12 cellular contexts compared by ENCODE assay signal in the genomic region with DNA sequence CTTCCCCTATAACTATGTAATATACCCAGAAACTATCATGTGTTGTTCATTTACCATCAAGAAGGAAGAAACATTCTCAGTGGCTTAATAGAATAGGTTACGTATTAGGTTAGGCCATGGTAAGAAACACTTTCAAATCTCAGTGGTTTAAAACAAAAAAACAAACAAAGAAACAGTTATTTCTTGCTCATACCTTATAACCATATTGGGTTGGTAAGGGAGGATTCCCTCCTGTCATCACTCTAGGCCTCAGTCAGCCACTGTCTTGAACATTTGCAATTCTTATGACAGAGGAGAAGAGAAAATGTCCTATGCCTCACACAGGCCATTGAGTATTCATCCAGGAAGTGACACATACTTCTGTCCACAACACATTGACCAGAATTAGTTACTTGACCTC.
DNase-seq lines count a peak whose midpoint lies in the region; ATAC-seq and TF ChIP-seq lines count a peak whose summit lies in the region.
"Had no signal": no experiment of that assay in that cellular context is flagged by ENCODE, and none has a peak within 500 bp of the region (broad histone marks: within the 10 kb centered on the region; RNA-seq: fewer than 3 reads in every experiment).

No MANE protein-coding gene starts in this region.

- no peaks in the 10 kb centered on the region for H3K27me3 ChIP-seq in smooth muscle cell (ENCODE audit: low read depth)
- H3K27me3 ChIP-seq in vagina, result no peaks in the 10 kb centered on the region
- H3K27me3 ChIP-seq: pancreas had no signal

- no peaks in the 10 kb centered on the region for H3F3A ChIP-seq in smooth muscle cell (ENCODE audit: low read depth)

- no peaks in the 10 kb centered on the region for H4K20me1 ChIP-seq in smooth muscle cell (ENCODE audit: low read depth)

- H3K4me3 ChIP-seq in epithelial cell of proximal tubule (ENCODE audit: low read depth, low read length) (no peak overlapping the region), smooth muscle cell (no peak overlapping the region), vagina (no peak overlapping the region)
- H3K4me3 ChIP-seq: pancreas had no signal

- no peaks in the 10 kb centered on the region for H3K36me3 ChIP-seq in smooth muscle cell (ENCODE audit: low read depth)
- H3K36me3 ChIP-seq in vagina, result no peaks in the 10 kb centered on the region
- H3K36me3 ChIP-seq: pancreas had no signal

- H3K9me3 ChIP-seq in smooth muscle cell (replicated peaks; ENCODE audit: low read depth), result no peaks in the 10 kb centered on the region
- H3K9me3 ChIP-seq in vagina, result no peaks in the 10 kb centered on the region
- H3K9me3 ChIP-seq: pancreas had no signal

- DNase-seq in ELR (ENCODE audit: low read depth), result peak; percentile 67
- DNase-seq in epithelial cell of proximal tubule (ENCODE audit: low read depth), result peak; percentile 63
- no peak for DNase-seq in smooth muscle cell (lab: John Stamatoyannopoulos, UW; ENCODE audit: unreplicated experiment)
- no peak for DNase-seq in NCI-H128 (lab: John Stamatoyannopoulos, UW; ENCODE audit: unreplicated experiment)
- no peak for DNase-seq in vagina (ENCODE audit: extremely low spot score in 2 of 2)
- no peak for DNase-seq in HUDEP-2 (lab: John Stamatoyannopoulos, UW; ENCODE audit: unreplicated experiment in 76 of 76)
- DNase-seq: CD4-positive, alpha-beta memory T cell; GOT3; NCI-H1930; pancreas had no signal

- H3K79me2 ChIP-seq in smooth muscle cell (ENCODE audit: low read depth), result no peaks in the 10 kb centered on the region

- H2AFZ ChIP-seq in smooth muscle cell (ENCODE audit: low read depth), result no peak overlapping the region

- no peak for TF ChIP-seq CTCF in epithelial cell of proximal tubule (conservative IDR thresholded peaks at IDR 0.05; ENCODE audit: low read depth, low read length)
- TF ChIP-seq CTCF in smooth muscle cell (IDR thresholded peaks at IDR 0.05; ENCODE audit: borderline replicate concordance, insufficient read depth, poor library complexity, severe bottlenecking), result no peak
- no peak for TF ChIP-seq CTCF in vagina (IDR thresholded peaks at IDR 0.05)

- H3K9ac ChIP-seq in smooth muscle cell (ENCODE audit: low read depth), result no peak overlapping the region

- ATAC-seq in GM21528 (IDR thresholded peaks at IDR 0.05; ENCODE audit: low FRiP score, unreplicated experiment) (peak; percentile 91), HG03175 (IDR thresholded peaks at IDR 0.05; ENCODE audit: unreplicated experiment) (peak; percentile 80)

- H3K4me1 ChIP-seq in smooth muscle cell (ENCODE audit: low read depth), result peaks cover 2% of the 10 kb centered on the region
- no peaks in the 10 kb centered on the region for H3K4me1 ChIP-seq in vagina
- H3K4me1 ChIP-seq: pancreas had no signal

- WGBS in smooth muscle cell (ENCODE audit: low lambda C conversion rate), result 98% methylated on average over 1 of the region's 1 CpG

- H3K4me2 ChIP-seq in smooth muscle cell, result no peak overlapping the region

- intact Hi-C loops in vagina (cut with DNase I), result no loop called here

- TF ChIP-seq POLR2A in vagina (IDR thresholded peaks at IDR 0.05), result no peak

- no peak overlapping the region for H3K27ac ChIP-seq in smooth muscle cell (ENCODE audit: low read depth)
- no peak overlapping the region for H3K27ac ChIP-seq in vagina

Comparison
In these comparisons a context has a peak if more than half of its experiments do, and no peak if none do; other contexts are left out.
1. DNase-seq: peak in ELR (single experiment) and epithelial cell of proximal tubule (single experiment); none in smooth muscle cell (single experiment), NCI-H128 (single experiment), vagina (0 of 2) and HUDEP-2 (0 of 76).